In genomic region chr13:84553252-84553651, GRCh38 we compare ENCODE assay signal across 14 cellular contexts.
"Had no signal": no experiment of that assay in that cellular context is flagged by ENCODE, and none has a peak within 500 bp of the region (broad histone marks: within the 10 kb centered on the region; RNA-seq: fewer than 3 reads in every experiment).

No MANE protein-coding gene starts in this region.

- H3K36me3 ChIP-seq: ovary, suprapubic skin, upper lobe of right lung had no signal

- H3K4me3 ChIP-seq: ovary, suprapubic skin, upper lobe of right lung had no signal

- H3K4me1 ChIP-seq: suprapubic skin, upper lobe of right lung had no signal

- ATAC-seq: activated CD4-positive, CD25-positive, alpha-beta regulatory T cell treated with anti-CD3 and anti-CD28 coated beads, Interleukin-2, amount 50 U/mL, for 24 hours; activated CD8-positive, alpha-beta memory T cell treated with anti-CD3 and anti-CD28 coated beads, Interleukin-2, amount 10 ng/mL, durations not matched to agents 7 days and 5 days; left lobe of liver; T-helper 17 cell; upper lobe of right lung had no signal

- H3K27me3 ChIP-seq: ovary, suprapubic skin, upper lobe of right lung had no signal

- H3K9me3 ChIP-seq: ovary, suprapubic skin, upper lobe of right lung had no signal

- DNase-seq: activated CD4-positive, alpha-beta T cell treated with anti-CD3 and anti-CD28 coated beads, Interleukin-2, amount 50 U/mL, for 4 hours; activated CD8-positive, alpha-beta memory T cell treated with anti-CD3 and anti-CD28 coated beads, Interleukin-2, amount 10 ng/mL, durations not matched to agents 7 days and 5 days; activated gamma-delta T cell; activated T-cell treated with anti-CD3 and anti-CD28 coated beads, Interleukin-2, amount 50 U/mL, for 24 hours; dermis blood vessel endothelial cell; nephron progenitor cell; ovary; stimulated activated CD4-positive, alpha-beta T cell treated with anti-CD3 and anti-CD28 coated beads, Interleukin-2, amount 100 ng/mL, for 48 hours; stimulated activated naive CD4-positive, alpha-beta T cell treated with Interleukin-2 at 50 U/mL for 16 hours; T-helper 17 cell; upper lobe of right lung had no signal

- H3K27ac ChIP-seq: ovary, suprapubic skin, upper lobe of right lung had no signal
